34 cellular contexts compared by ENCODE assay signal in the genomic region with DNA sequence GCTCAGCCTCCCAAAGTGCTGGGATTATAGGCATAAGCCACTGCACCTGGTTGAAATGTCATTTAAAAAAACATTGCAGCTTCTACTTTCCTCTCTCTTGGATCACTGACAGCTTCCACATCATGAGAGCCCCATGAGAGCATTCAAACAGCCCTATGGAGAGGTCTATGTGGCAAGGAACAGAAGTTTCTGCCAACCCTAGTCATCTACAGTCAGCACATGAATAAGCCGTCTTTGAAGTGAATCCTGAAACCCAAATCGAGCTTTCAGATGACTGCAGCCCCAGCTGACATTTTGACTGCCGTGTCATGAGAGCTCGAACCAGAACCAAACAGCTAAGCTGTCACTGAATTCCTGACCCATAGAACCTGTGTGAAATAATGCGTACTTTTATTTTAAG. TPM values are rescaled to one million over a fixed set of nuclear protein-coding genes. Genes with fewer than 3 reads are reported as not detected.
"Had no signal": no experiment of that assay in that cellular context is flagged by ENCODE, and none has a peak within 500 bp of the region (broad histone marks: within the 10 kb centered on the region; RNA-seq: fewer than 3 reads in every experiment).

No MANE protein-coding gene starts in this region.

- H3K4me1 ChIP-seq: gastrocnemius medialis, psoas muscle had no signal

- DNase-seq: dorsolateral prefrontal cortex; effector CD4-positive, alpha-beta T cell; foreskin fibroblast; gastrocnemius medialis; head of caudate nucleus; naive thymus-derived CD8-positive, alpha-beta T cell; nephron progenitor cell; occipital lobe; ovary; posterior cingulate gyrus; psoas muscle; right cardiac atrium; sigmoid colon; stimulated activated CD4-positive, alpha-beta T cell treated with anti-CD3 and anti-CD28 coated beads, Interleukin-2, amount 100 ng/mL, for 24 hours; stimulated activated CD4-positive, alpha-beta T cell treated with anti-CD3 and anti-CD28 coated beads, Interleukin-4, amount 100 ng/mL, for 24 hours; stimulated activated naive CD4-positive, alpha-beta T cell treated with Interleukin-2 at 50 U/mL for 16 hours; stomach; substantia nigra; upper lobe of left lung had no signal

- H3K4me3 ChIP-seq: dorsolateral prefrontal cortex, esophagus muscularis mucosa, gastrocnemius medialis, ovary, psoas muscle, sigmoid colon, stomach, thoracic aorta, tibial nerve, upper lobe of left lung had no signal

- H3K27me3 ChIP-seq: esophagus muscularis mucosa, gastrocnemius medialis, ovary, sigmoid colon, stomach, tibial nerve, upper lobe of left lung had no signal

- H3K36me3 ChIP-seq: esophagus muscularis mucosa, gastrocnemius medialis, ovary, sigmoid colon, stomach, thoracic aorta, tibial nerve, upper lobe of left lung had no signal

- H3K9me3 ChIP-seq: esophagus muscularis mucosa, gastrocnemius medialis, ovary, psoas muscle, sigmoid colon, stomach, thoracic aorta, tibial nerve, upper lobe of left lung had no signal

- H3K27ac ChIP-seq: dorsolateral prefrontal cortex, esophagus muscularis mucosa, gastrocnemius medialis, ovary, psoas muscle, sigmoid colon, stomach, thoracic aorta, tibial nerve, upper lobe of left lung had no signal

RNA-seq across cellular contexts. Expression of a gene that starts 39.8 kb away (rescaled TPM):
- total RNA-seq: cerebellum; endothelial cell of umbilical vein; epithelial cell of proximal tubule; esophagus muscularis mucosa; gastrocnemius medialis; glomerular endothelial cell; left lobe of liver; lower leg skin; lung microvascular endothelial cell; mesenteric fat pad; myocyte; naive thymus-derived CD8-positive, alpha-beta T cell; occipital lobe; ovary; psoas muscle; renal cortical epithelial cell; right cardiac atrium; sigmoid colon; skeletal muscle tissue; stomach; thoracic aorta; tibial nerve; upper lobe of left lung had no signal
- polyA plus RNA-seq: endothelial cell of umbilical vein; keratinocyte; naive thymus-derived CD8-positive, alpha-beta T cell; ovary; psoas muscle; right cardiac atrium; sigmoid colon; stomach had no signal
